Comparison of ENCODE assay signal across 20 cellular contexts in the genomic region with DNA sequence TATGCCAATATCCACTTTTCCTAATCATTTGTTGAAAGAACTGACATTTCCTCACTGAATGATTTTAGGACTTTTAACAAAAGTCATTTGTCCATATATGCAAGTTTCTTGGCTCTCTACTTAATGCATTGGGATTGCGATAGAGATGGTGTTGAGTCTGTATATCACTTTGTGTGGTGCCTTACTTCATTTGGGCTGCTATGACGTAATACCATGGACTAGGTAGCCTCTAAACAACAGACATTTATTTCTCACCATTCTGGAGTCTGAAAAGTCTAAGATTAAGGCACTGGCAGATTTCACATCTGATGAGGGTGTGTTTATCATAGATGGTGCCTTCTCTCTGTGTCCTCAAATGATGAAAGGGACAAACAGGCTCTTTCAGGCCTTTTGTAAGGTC.
DNase-seq lines count a peak whose midpoint lies in the region; ATAC-seq, FAIRE-seq and TF ChIP-seq lines count a peak whose summit lies in the region.
"Had no signal": no experiment of that assay in that cellular context is flagged by ENCODE, and none has a peak within 500 bp of the region (broad histone marks: within the 10 kb centered on the region; RNA-seq: fewer than 3 reads in every experiment).

No MANE protein-coding gene starts in this region.

- no peak for DNase-seq in HepG2 (ENCODE audit: low spot score)
- no peak for DNase-seq in right lobe of liver
- no peak for DNase-seq in K562 (ENCODE audit: extremely low read depth in 1 of 4, low spot score in 3 of 4)
- DNase-seq in activated CD4-positive, alpha-beta T cell treated with anti-CD3 and anti-CD28 coated beads for 48 hours, result no peak
- DNase-seq: AML-193; Caco-2; Calu3; CD4-positive, alpha-beta T cell; CD8-positive, alpha-beta T cell; DMS79 treated with DMSO at 0.1 percent for 48 hours; GF-D8 had no signal

- H3K4me3 ChIP-seq in HepG2 (replicated peaks in 1 of 3; ENCODE audit: insufficient read depth in 1 of 3, low read depth in 2 of 3, low read length in 3 of 3), result no peak overlapping the region
- no peak overlapping the region for H3K4me3 ChIP-seq in right lobe of liver
- H3K4me3 ChIP-seq in K562, result no peak overlapping the region
- H3K4me3 ChIP-seq: A549; BLaER1 treated with 17β-estradiol and CSF1 and Interleukin-3, amounts not matched to agents 10 nM and 100 nM had no signal

- BruUV-seq in HepG2 (replicated peaks; lab: Mats Ljungman, UMichigan), result no TSS peak
- no TSS peak for BruUV-seq in K562 (replicated peaks; lab: Mats Ljungman, UMichigan)

- WGBS in HepG2 (ENCODE audit: low lambda C conversion rate), result 51% methylated on average over 2 of the region's 2 CpGs
- 67% methylated on average over 2 of the region's 2 CpGs for WGBS in right lobe of liver (ENCODE audit: insufficient coverage, low coverage, low lambda C conversion rate, missing lambda C conversion rate)
- 3% methylated on average over 2 of the region's 2 CpGs for WGBS in K562 (ENCODE audit: insufficient coverage, low coverage, missing lambda C conversion rate)

- no peaks in the 10 kb centered on the region for H3K4me1 ChIP-seq in HepG2 (ENCODE audit: insufficient read depth, low read length)
- no peaks in the 10 kb centered on the region for H3K4me1 ChIP-seq in right lobe of liver
- H3K4me1 ChIP-seq in K562 (replicated peaks in 1 of 2; ENCODE audit: control insufficient read depth in 2 of 2, insufficient read depth in 2 of 2, low read length in 2 of 2), result no peaks in the 10 kb centered on the region
- H3K4me1 ChIP-seq: A549; BLaER1 treated with 17β-estradiol and CSF1 and Interleukin-3, amounts not matched to agents 10 nM and 100 nM; Caco-2 had no signal

- TF ChIP-seq EP300 in HepG2 (IDR thresholded peaks at IDR 0.05; ENCODE audit: low read depth in 2 of 2, low read length in 2 of 2), result no peak
- TF ChIP-seq EP300 in HepG2 (CRISPR knock-in tag; IDR thresholded peaks at IDR 0.05; ENCODE audit: borderline replicate concordance), result no peak
- TF ChIP-seq EP300 in K562 (IDR thresholded peaks at IDR 0.05; ENCODE audit: low read length), result no peak

- ATAC-seq in HepG2 (no peak), right lobe of liver (no peak), K562 (no peak), GM21528 (IDR thresholded peaks at IDR 0.05; ENCODE audit: low FRiP score, unreplicated experiment) (no peak)
- ATAC-seq: A549; CD8-positive, alpha-beta T cell had no signal

- H3K9ac ChIP-seq in HepG2 (ENCODE audit: insufficient read depth, low read depth, low read length) (no peak overlapping the region), K562 (ENCODE audit: insufficient read depth in 1 of 2, low read depth in 2 of 2, low read length in 2 of 2) (no peak overlapping the region)
- H3K9ac ChIP-seq: BLaER1 treated with 17β-estradiol and CSF1 and Interleukin-3, amounts not matched to agents 10 nM and 100 nM had no signal

- TF ChIP-seq RAD21 in HepG2 (CRISPR knock-in tag; IDR thresholded peaks at IDR 0.05), result no peak
- TF ChIP-seq RAD21 in K562 (CRISPR knock-in tag; conservative IDR thresholded peaks at IDR 0.05 in 1 of 2, IDR thresholded peaks at IDR 0.05 in 1 of 2), result no peak

- H3K36me3 ChIP-seq in HepG2 (replicated peaks in 1 of 2; ENCODE audit: control insufficient read depth in 1 of 2, insufficient read depth in 2 of 2, low read length in 2 of 2) (no peaks in the 10 kb centered on the region), right lobe of liver (no peaks in the 10 kb centered on the region), K562 (ENCODE audit: control insufficient read depth, insufficient read depth, low read length) (no peaks in the 10 kb centered on the region)
- H3K36me3 ChIP-seq: BLaER1 treated with 17β-estradiol and CSF1 and Interleukin-3, amounts not matched to agents 10 nM and 100 nM had no signal

- H3K79me2 ChIP-seq in HepG2 (ENCODE audit: insufficient read depth, low read length) (no peaks in the 10 kb centered on the region), K562 (ENCODE audit: control insufficient read depth, insufficient read depth, low read length) (no peaks in the 10 kb centered on the region)

- H4K20me1 ChIP-seq in HepG2 (ENCODE audit: insufficient read depth, low read length), result no peaks in the 10 kb centered on the region
- H4K20me1 ChIP-seq in K562 (replicated peaks; ENCODE audit: control insufficient read depth, insufficient read depth, low read length), result no peaks in the 10 kb centered on the region
- H4K20me1 ChIP-seq: BLaER1 treated with 17β-estradiol and CSF1 and Interleukin-3, amounts not matched to agents 10 nM and 100 nM had no signal

- H3K27ac ChIP-seq in HepG2 (ENCODE audit: extremely low read length, insufficient read depth, low read length), result no peak overlapping the region
- no peak overlapping the region for H3K27ac ChIP-seq in right lobe of liver
- no peak overlapping the region for H3K27ac ChIP-seq in K562 (ENCODE audit: extremely low read depth, low read depth, low read length)
- H3K27ac ChIP-seq: 22Rv1; A549; BLaER1 treated with 17β-estradiol and CSF1 and Interleukin-3, amounts not matched to agents 10 nM and 100 nM; C4-2B had no signal

- TF ChIP-seq CTCF in HepG2 (CRISPR knock-in tag; IDR thresholded peaks at IDR 0.05) (no peak), right lobe of liver (IDR thresholded peaks at IDR 0.05) (no peak), K562 (IDR thresholded peaks at IDR 0.05 in 2 of 3, conservative IDR thresholded peaks at IDR 0.05 in 1 of 3; ENCODE audit: insufficient read depth in 2 of 3, low read depth in 1 of 3, low read length in 3 of 3) (no peak)

- TF ChIP-seq POLR2A in HepG2 (IDR thresholded peaks at IDR 0.05; ENCODE audit: insufficient read depth in 1 of 2, low read depth in 2 of 2, low read length in 2 of 2) (no peak), right lobe of liver (IDR thresholded peaks at IDR 0.05) (no peak), K562 (conservative IDR thresholded peaks at IDR 0.05) (no peak)

- intact Hi-C loops in HepG2 (cut with micrococcal nuclease; ENCODE audit: unreplicated experiment), result no loop called here
- intact Hi-C loops in right lobe of liver (cut with DNase I), result no loop called here
- intact Hi-C loops in K562 (cut with micrococcal nuclease), result no loop called here

- H3K27me3 ChIP-seq in HepG2 (ENCODE audit: control insufficient read depth in 1 of 2, insufficient read depth in 2 of 2, low read length in 2 of 2) (no peaks in the 10 kb centered on the region), right lobe of liver (no peaks in the 10 kb centered on the region), K562 (ENCODE audit: control insufficient read depth in 2 of 2, insufficient read depth in 2 of 2, low read length in 2 of 2) (peaks cover 9 to 21% of the 10 kb centered on the region in 2 experiments; a peak in 4 of 5 replicates)
- H3K27me3 ChIP-seq: BLaER1 treated with 17β-estradiol and CSF1 and Interleukin-3, amounts not matched to agents 10 nM and 100 nM had no signal

- H3K9me3 ChIP-seq in HepG2 (ENCODE audit: low read length), result peaks cover 4% of the 10 kb centered on the region; the same call in 1 of the 2 replicates
- no peaks in the 10 kb centered on the region for H3K9me3 ChIP-seq in right lobe of liver
- H3K9me3 ChIP-seq in K562 (replicated peaks; ENCODE audit: control insufficient read depth, insufficient read depth, low read depth, low read length), result no peaks in the 10 kb centered on the region
- H3K9me3 ChIP-seq: A549; BLaER1 treated with 17β-estradiol and CSF1 and Interleukin-3, amounts not matched to agents 10 nM and 100 nM; Caco-2 had no signal

- no peaks in the 10 kb centered on the region for H3K9me1 ChIP-seq in K562 (ENCODE audit: control insufficient read depth, insufficient read depth, low read length)

- H2AFZ ChIP-seq in HepG2 (ENCODE audit: low read length), result no peak overlapping the region
- no peak overlapping the region for H2AFZ ChIP-seq in K562 (ENCODE audit: low read depth, low read length)

- no peak overlapping the region for H3K4me2 ChIP-seq in HepG2 (ENCODE audit: low read depth, low read length)
- no peak overlapping the region for H3K4me2 ChIP-seq in K562 (ENCODE audit: insufficient read depth, low read length)
- H3K4me2 ChIP-seq: A549; BLaER1 treated with 17β-estradiol and CSF1 and Interleukin-3, amounts not matched to agents 10 nM and 100 nM had no signal

- CTCF ChIA-PET in HepG2 (lab: Yijun Ruan, JAX; ENCODE audit: low intra/inter-chr PET ratio, low total read pairs) (no interaction called here), K562 (lab: Yijun Ruan, JAX; ENCODE audit: low intra/inter-chr PET ratio) (no interaction called here)

- POLR2A ChIA-PET in HepG2 (lab: Yijun Ruan, JAX), result no interaction called here
- POLR2A ChIA-PET in K562 (lab: Yijun Ruan, JAX), result no interaction called here

- FAIRE-seq in HepG2 (lab: Jason Lieb, UNC) (no peak), K562 (lab: Jason Lieb, UNC) (no peak)
- FAIRE-seq: A549, D721Med, G401.6, GM12891, GM19239 had no signal

- in situ Hi-C loops in HepG2 (cut with HindIII; ENCODE audit: extremely low pct_ligation_motif_present, low pct_unique_long_range_greater_than_20kb) (no loop called here), K562 (cut with MboI) (no loop called here)

TF ChIP-seq in HepG2, 621 proteins besides CTCF, POLR2A, EP300 and RAD21:
- TF ChIP-seq RARG (CRISPR knock-in tag; IDR thresholded peaks at IDR 0.05; ENCODE audit: low read depth) (no peak), CREB1 (IDR thresholded peaks at IDR 0.05) (peak; percentile 77), CREB1 (CRISPR knock-in tag; IDR thresholded peaks at IDR 0.05) (no peak), ATF7 (IDR thresholded peaks at IDR 0.05) (peak; percentile 83), ATF7 (CRISPR knock-in tag; IDR thresholded peaks at IDR 0.05) (no peak), CEBPB (IDR thresholded peaks at IDR 0.05; ENCODE audit: borderline replicate concordance, low read depth, low read length) (peak; percentile 10; the same call in 1 of the 2 replicates)
